8 cellular contexts compared by ENCODE assay signal in genomic region chr6:26156105-26156849, GRCh38.
A peak's percentile ranks its signal among the peaks of the same experiment; 100 is the strongest.
DNase-seq lines count a peak whose midpoint lies in the region; ATAC-seq and TF ChIP-seq lines count a peak whose summit lies in the region.

No MANE protein-coding gene starts in this region.

- peak overlapping the region; percentile 78 to 96 (median 89) for H3K4me2 ChIP-seq in BLaER1 treated with 17β-estradiol and CSF1 and Interleukin-3, amounts not matched to agents 10 nM and 100 nM

- CTCF ChIA-PET in activated CD4-positive, alpha-beta memory T cell treated with anti-CD3 and anti-CD28 coated beads, Interleukin-2, amount 10 ng/mL, durations not matched to agents 7 days and 5 days (lab: Charles Lee): interaction anchor here (1.1 to 6.5 kb wide), 6 partner anchors 16 to 41 kb away, joined by 3 to 65 read pairs (median 6); a partner anchor contains a TSS

- H3K4me1 Mint-ChIP-seq in activated CD4-positive, alpha-beta memory T cell treated with anti-CD3 and anti-CD28 coated beads, Interleukin-2, amount 10 ng/mL, durations not matched to agents 7 days and 5 days: peaks cover 46% of the 10 kb centered on the region

- no peak for TF ChIP-seq CTCF in lung (IDR thresholded peaks at IDR 0.05; ENCODE audit: control extremely low read depth, extremely low read depth)

- peaks cover 22 to 36% (median 25%) of the 10 kb centered on the region in 10 experiments for H3K4me1 ChIP-seq in BLaER1 treated with 17β-estradiol and CSF1 and Interleukin-3, amounts not matched to agents 10 nM and 100 nM
- peaks cover 2 to 9% of the 10 kb centered on the region in 2 donors for H3K4me1 ChIP-seq in lung (ENCODE audit: control insufficient read depth in 2 of 2, insufficient read depth in 2 of 2, low read length in 2 of 2)

- POLR2A ChIA-PET in activated CD4-positive, alpha-beta memory T cell treated with anti-CD3 and anti-CD28 coated beads, Interleukin-2, amount 10 ng/mL, durations not matched to agents 7 days and 5 days (lab: Charles Lee): interaction anchor here (0.5 to 10.5 kb wide), 57 partner anchors 9 to 1737 kb away, joined by 3 to 2087 read pairs (median 20); partner anchors contain the start of genes HFE and TRIM38

- H3K9me3 Mint-ChIP-seq in activated CD4-positive, alpha-beta memory T cell treated with anti-CD3 and anti-CD28 coated beads, Interleukin-2, amount 10 ng/mL, durations not matched to agents 7 days and 5 days: no peaks in the 10 kb centered on the region

- peak overlapping the region; percentile 98 for H3K27ac Mint-ChIP-seq in activated CD4-positive, alpha-beta memory T cell treated with anti-CD3 and anti-CD28 coated beads, Interleukin-2, amount 10 ng/mL, durations not matched to agents 7 days and 5 days

- peaks cover 13 to 46% (median 31%) of the 10 kb centered on the region in 11 experiments; a peak in 18 of 22 replicates for H4K20me1 ChIP-seq in BLaER1 treated with 17β-estradiol and CSF1 and Interleukin-3, amounts not matched to agents 10 nM and 100 nM

- H3K27me3 ChIP-seq in BLaER1 treated with 17β-estradiol and CSF1 and Interleukin-3, amounts not matched to agents 10 nM and 100 nM: no peaks in the 10 kb centered on the region
- no peaks in the 10 kb centered on the region for H3K27me3 ChIP-seq in lung (ENCODE audit: control insufficient read depth, insufficient read depth)

- no peaks in the 10 kb centered on the region for H3K9me3 ChIP-seq in BLaER1 treated with 17β-estradiol and CSF1 and Interleukin-3, amounts not matched to agents 10 nM and 100 nM (replicated peaks in 1 of 11)
- no peaks in the 10 kb centered on the region for H3K9me3 ChIP-seq in lung (ENCODE audit: control insufficient read depth in 2 of 2, insufficient read depth in 1 of 2, low read length in 1 of 2)

- H3K4me3 ChIP-seq in BLaER1 treated with 17β-estradiol and CSF1 and Interleukin-3, amounts not matched to agents 10 nM and 100 nM: peak overlapping the region; percentile 66 to 87 (median 77)
- peak overlapping the region; percentile 65 for H3K4me3 ChIP-seq in lung

- H3K36me3 ChIP-seq in BLaER1 treated with 17β-estradiol and CSF1 and Interleukin-3, amounts not matched to agents 10 nM and 100 nM: no peaks in the 10 kb centered on the region
- H3K36me3 ChIP-seq in lung (ENCODE audit: control insufficient read depth in 2 of 2, insufficient read depth in 2 of 2, low read length in 2 of 2): no peaks in the 10 kb centered on the region

- ATAC-seq in GM19328 (IDR thresholded peaks at IDR 0.05; ENCODE audit: unreplicated experiment) (peak; percentile 41), HG03469 (IDR thresholded peaks at IDR 0.05; ENCODE audit: unreplicated experiment) (peak; percentile 29), lung (ENCODE audit: insufficient read depth, low FRiP score) (peak; percentile 86)

- 0% methylated on average over 61 of the region's 61 CpGs for WGBS in lung, 2 donors

- H3K4me3 Mint-ChIP-seq in activated CD4-positive, alpha-beta memory T cell treated with anti-CD3 and anti-CD28 coated beads, Interleukin-2, amount 10 ng/mL, durations not matched to agents 7 days and 5 days: peak overlapping the region; percentile 95

- H3K9ac ChIP-seq in BLaER1 treated with 17β-estradiol and CSF1 and Interleukin-3, amounts not matched to agents 10 nM and 100 nM: peak overlapping the region; percentile 90 to 99 (median 95)

- no peaks in the 10 kb centered on the region for H3K27me3 Mint-ChIP-seq in activated CD4-positive, alpha-beta memory T cell treated with anti-CD3 and anti-CD28 coated beads, Interleukin-2, amount 10 ng/mL, durations not matched to agents 7 days and 5 days

- H3K36me3 Mint-ChIP-seq in activated CD4-positive, alpha-beta memory T cell treated with anti-CD3 and anti-CD28 coated beads, Interleukin-2, amount 10 ng/mL, durations not matched to agents 7 days and 5 days (ENCODE audit: low read depth): peaks cover 37% of the 10 kb centered on the region

- peak overlapping the region; percentile 91 to 98 (median 93) for H3K27ac ChIP-seq in BLaER1 treated with 17β-estradiol and CSF1 and Interleukin-3, amounts not matched to agents 10 nM and 100 nM
- peak overlapping the region; percentile 95 to 98 for H3K27ac ChIP-seq in lung (ENCODE audit: low read depth in 1 of 2, low read length in 1 of 2)

- DNase-seq in NCI-H748 treated with DMSO at 0.1 percent for 48 hours (lab: John Stamatoyannopoulos, UW) (peak; percentile 89), ecto neural progenitor cell (ENCODE audit: low spot score) (peak; percentile 91), lung (ENCODE audit: low spot score) (peak; percentile 89)
- DNase-seq in activated CD4-positive, alpha-beta memory T cell treated with anti-CD3 and anti-CD28 coated beads, Interleukin-2, amount 10 ng/mL, durations not matched to agents 7 days and 5 days: peak; percentile 91
- peak; percentile 68 to 75 for DNase-seq in stimulated activated CD4-positive, alpha-beta T cell treated with anti-CD3 and anti-CD28 coated beads, Interleukin-4, amount 100 ng/mL, for 48 hours (ENCODE audit: low read depth in 2 of 2)

Comparison
In these comparisons a context has a peak if more than half of its experiments do, and no peak if none do; other contexts are left out.
1. Peak in every context shown above with its lines: DNase-seq, ATAC-seq, H3K4me3 ChIP-seq and H3K27ac ChIP-seq.
2. ATAC-seq: peak in every context shown above with its lines; median percentile 86 in lung; 41 in GM19328; 29 in HG03469.